Comparison of ENCODE assay signal across 8 cellular contexts in genomic region chr3:5187152-5187919, GRCh38. TPM values are rescaled to one million over a fixed set of nuclear protein-coding genes. Genes with fewer than 3 reads are reported as not detected.
DNase-seq lines count a peak whose midpoint lies in the region; ATAC-seq and TF ChIP-seq lines count a peak whose summit lies in the region.

TSS of gene EDEM1 (plus strand) at chr3:5187707. CDS start at chr3:5187806, 99 bp downstream.

- H3K27ac Mint-ChIP-seq in activated B cell treated with CpG ODN at 0.5 μM for 24 hours (peak within 1 kb of the TSS; percentile 99), immature natural killer cell (peak within 1 kb of the TSS; percentile 89 to 99 (median 95))

- no peaks in the 10 kb centered on the region for H3K27me3 Mint-ChIP-seq in activated B cell treated with CpG ODN at 0.5 μM for 24 hours
- H3K27me3 Mint-ChIP-seq in immature natural killer cell (ENCODE audit: low read depth in 3 of 3), result peaks cover 2 to 10% (median 7%) of the 10 kb centered on the region in 3 donors

- intact Hi-C loops in activated B cell treated with CpG ODN at 0.5 μM for 24 hours (cut with micrococcal nuclease), result loop anchor here (1.0 to 10.0 kb wide), 8 partner anchors 17 to 694 kb away; partner anchors contain the start of genes ARL8B and ITPR1

- POLR2A ChIA-PET in activated B cell treated with CpG ODN at 0.5 μM for 24 hours (lab: Charles Lee), result interaction anchor here (1.3 to 6.6 kb wide), 11 partner anchors 10 to 693 kb away, joined by 3 to 129 read pairs (median 15); partner anchors contain the start of genes ARL8B, BHLHE40 and ITPR1

- peak within 1 kb of the TSS; percentile 72 to 88 for H3K4me3 ChIP-seq in cardiac fibroblast (replicated peaks in 1 of 2; ENCODE audit: low read depth in 2 of 2, low read length in 2 of 2)

- in situ Hi-C loops in ACHN (cut with HindIII; ENCODE audit: low pct_ligation_motif_present, low pct_unique_long_range_greater_than_20kb, low sequenced_read_pairs), result no loop called here

- no peaks in the 10 kb centered on the region for H3K9me3 Mint-ChIP-seq in activated B cell treated with CpG ODN at 0.5 μM for 24 hours
- H3K9me3 Mint-ChIP-seq in immature natural killer cell, result no peaks in the 10 kb centered on the region

- TF ChIP-seq CTCF in activated B cell treated with CpG ODN at 0.5 μM for 24 hours (IDR thresholded peaks at IDR 0.05), result no peak
- no peak for TF ChIP-seq CTCF in cardiac fibroblast (IDR thresholded peaks at IDR 0.05; ENCODE audit: low read depth, low read length)

- peak; percentile 85 for ATAC-seq in GM18867 (IDR thresholded peaks at IDR 0.05; ENCODE audit: unreplicated experiment)
- ATAC-seq in HG03097 (IDR thresholded peaks at IDR 0.05; ENCODE audit: low FRiP score, unreplicated experiment), result peak; percentile 90
- peak; percentile 88 for ATAC-seq in activated B cell treated with CpG ODN at 0.5 μM for 24 hours (ENCODE audit: low read depth)

- H3K4me1 Mint-ChIP-seq in activated B cell treated with CpG ODN at 0.5 μM for 24 hours, result peaks cover 73% of the 10 kb centered on the region
- H3K4me1 Mint-ChIP-seq in immature natural killer cell, result peaks cover 37 to 52% of the 10 kb centered on the region in 2 donors

- H3K4me3 Mint-ChIP-seq in activated B cell treated with CpG ODN at 0.5 μM for 24 hours (peak within 1 kb of the TSS; percentile 98), immature natural killer cell (peak within 1 kb of the TSS; percentile 96 to 99 (median 97))

- DNase-seq in ACHN (peak; percentile 91), NCI-H2227 treated with DMSO at 0.1 percent for 48 hours (lab: John Stamatoyannopoulos, UW) (peak; percentile 79), activated B cell treated with CpG ODN at 0.5 μM for 24 hours (peak; percentile 100), cardiac fibroblast (ENCODE audit: low read depth in 2 of 2) (peak; percentile 95 to 98), immature natural killer cell (peak; percentile 97), smooth muscle cell of the brain vasculature (ENCODE audit: low read depth, low spot score) (peak; percentile 84)

- H3K36me3 Mint-ChIP-seq in activated B cell treated with CpG ODN at 0.5 μM for 24 hours (ENCODE audit: low read depth) (peaks cover 34% of the 10 kb centered on the region), immature natural killer cell (peaks cover 0 to 5% (median 0%) of the 10 kb centered on the region in 3 donors)

- CTCF ChIA-PET in activated B cell treated with CpG ODN at 0.5 μM for 24 hours (lab: Charles Lee), result interaction anchor here (0.9 to 1.3 kb wide), 3 partner anchors 11 to 63 kb away, joined by 3 read pairs; no protein-coding TSS in a partner anchor

RNA-seq across cellular contexts. Expression of gene EDEM1, which starts in this region (rescaled TPM):
- total RNA-seq in activated B cell treated with CpG ODN at 0.5 μM for 24 hours, result 171 and 185 TPM in 2 replicates
- 10 to 100 TPM; 15.3 to 29.3 (median 24.0) TPM for polyA plus RNA-seq in immature natural killer cell

Comparison
In these comparisons a context has a peak if more than half of its experiments do, and no peak if none do; other contexts are left out.
1. Peak in every context shown above with its lines: DNase-seq, ATAC-seq and H3K4me3 ChIP-seq.